ENCODE assay signal across 2 cellular contexts in the genomic region with DNA sequence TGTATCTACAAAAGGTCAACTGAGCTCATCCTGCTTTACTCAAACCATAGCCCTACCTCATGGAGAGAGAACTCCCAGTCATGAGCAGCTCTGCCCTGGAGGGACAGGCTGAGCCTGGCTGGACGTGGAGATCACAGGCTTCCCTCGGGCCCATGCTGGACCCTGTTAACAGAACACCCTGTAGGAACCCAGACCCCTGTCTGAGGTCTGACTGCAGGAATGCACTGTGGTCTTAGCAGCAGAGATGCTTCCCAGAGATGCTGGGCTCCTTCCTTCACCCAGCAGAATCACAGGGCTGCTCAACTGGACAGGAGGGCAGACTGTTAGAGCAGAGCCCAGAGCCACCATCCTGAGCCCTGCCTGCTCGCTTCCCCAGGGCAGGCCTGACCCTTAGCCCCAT.
TF ChIP-seq lines count a peak whose summit lies in the region.

No MANE protein-coding gene starts in this region.

TF ChIP-seq in H1, 55 proteins besides CTCF, POLR2A, EP300 and RAD21:
- TF ChIP-seq SUZ12 (IDR thresholded peaks at IDR 0.05; ENCODE audit: low read length) (no peak), CBX5 (IDR thresholded peaks at IDR 0.05; ENCODE audit: low read depth, low read length) (no peak), SP1 (IDR thresholded peaks at IDR 0.05; ENCODE audit: low read depth, low read length) (no peak), HDAC2 (IDR thresholded peaks at IDR 0.05; ENCODE audit: borderline replicate concordance in 1 of 2, low read depth in 2 of 2, low read length in 2 of 2) (no peak), SIRT6 (IDR thresholded peaks at IDR 0.05; ENCODE audit: low read length) (no peak), RNF2 (IDR thresholded peaks at IDR 0.05; ENCODE audit: borderline replicate concordance, low read depth, low read length, missing control alignments, poor library complexity, severe bottlenecking) (no peak), TAF7 (optimal IDR thresholded peaks at IDR 0.05; ENCODE audit: borderline replicate concordance, low read depth, low read length) (no peak), GABPA (IDR thresholded peaks at IDR 0.05; ENCODE audit: borderline replicate concordance, insufficient read depth, low read length) (no peak)

TF ChIP-seq in neural cell, 6 proteins besides CTCF, POLR2A, EP300 and RAD21:
- TF ChIP-seq TAF1 (IDR thresholded peaks at IDR 0.05; ENCODE audit: low read depth) (no peak), MXI1 (conservative IDR thresholded peaks at IDR 0.05; ENCODE audit: poor library complexity, severe bottlenecking) (no peak)
TF ChIP-seq in neural cell: peak in this region for 0.
